Comparison of ENCODE assay signal across 8 cellular contexts in genomic region chr10:7409045-7409731, GRCh38. TPM values are rescaled to one million over a fixed set of nuclear protein-coding genes. Genes with fewer than 3 reads are reported as not detected.
DNase-seq lines count a peak whose midpoint lies in the region; ATAC-seq, FAIRE-seq and TF ChIP-seq lines count a peak whose summit lies in the region.

No MANE protein-coding gene starts in this region.

- H3K4me3 ChIP-seq in A673 (ENCODE audit: low read depth, low read length, poor library complexity, severe bottlenecking), result peak overlapping the region; percentile 64
- H3K4me3 ChIP-seq in endothelial cell of umbilical vein (replicated peaks in 1 of 3; ENCODE audit: insufficient read depth in 1 of 3, low read depth in 1 of 3, low read length in 3 of 3), result peak overlapping the region in 1 of 3 experiments; percentile 58
- H3K4me3 ChIP-seq in transverse colon, result peak overlapping the region; percentile 21 to 66 (median 56)

- DNase-seq in A673 (ENCODE audit: low spot score), result peak; percentile 37
- DNase-seq in activated CD4-positive, alpha-beta T cell treated with anti-CD3 and anti-CD28 coated beads, Interleukin-2, amount 50 U/mL, for 24 hours (ENCODE audit: low read depth in 1 of 2, low spot score in 1 of 2), result peak; percentile 38 to 52
- DNase-seq in endothelial cell of umbilical vein (ENCODE audit: low read depth, low spot score), result no peak
- peak; percentile 45 for DNase-seq in nephron progenitor cell
- peak; percentile 33 for DNase-seq in transverse colon
- DNase-seq in NCI-H2081 treated with DMSO at 0.1 percent for 48 hours (lab: John Stamatoyannopoulos, UW), result no peak

- TF ChIP-seq EP300 in transverse colon (IDR thresholded peaks at IDR 0.05; ENCODE audit: low read depth), result no peak

- peaks cover 41% of the 10 kb centered on the region for H3K4me1 Mint-ChIP-seq in nephron progenitor cell

- POLR2A ChIA-PET in A673 (lab: Charles Lee; ENCODE audit: low non-redundant PET), result no interaction called here
- POLR2A ChIA-PET in endothelial cell of umbilical vein (lab: Charles Lee), result no interaction called here

- peak overlapping the region; percentile 94 for H3K4me3 Mint-ChIP-seq in nephron progenitor cell

- no peak for FAIRE-seq in endothelial cell of umbilical vein (lab: Jason Lieb, UNC)

- 6 to 36% methylated on average over 4 to 33 of the region's 38 CpGs for WGBS in transverse colon (ENCODE audit: low coverage in 1 of 2), 2 donors

- H3K9me3 ChIP-seq in A673 (ENCODE audit: low read depth, low read length, poor library complexity, severe bottlenecking) (no peaks in the 10 kb centered on the region), endothelial cell of umbilical vein (replicated peaks; ENCODE audit: control insufficient read depth, insufficient read depth, low read length) (no peaks in the 10 kb centered on the region), transverse colon (no peaks in the 10 kb centered on the region)

- no peak overlapping the region for H2AFZ ChIP-seq in endothelial cell of umbilical vein (ENCODE audit: low read depth, low read length)

- peak overlapping the region; percentile 87 for H3K4me2 ChIP-seq in endothelial cell of umbilical vein (ENCODE audit: insufficient read depth, low read length)

- CTCF ChIA-PET in A673 (lab: Charles Lee) (interaction anchor here (0.5 to 1.0 kb wide), 2 partner anchors 326 to 571 kb away, joined by 3 to 5 read pairs; no protein-coding TSS in a partner anchor), endothelial cell of umbilical vein (lab: Charles Lee) (interaction anchor here (0.6 to 2.0 kb wide), 4 partner anchors 15 to 829 kb away, joined by 3 to 10 read pairs (median 5); no protein-coding TSS in a partner anchor)

- peaks cover 86% of the 10 kb centered on the region for H3K27me3 ChIP-seq in A673 (replicated peaks; ENCODE audit: insufficient read depth, low read depth, low read length, poor library complexity)
- peaks cover 52 to 66% of the 10 kb centered on the region in 2 experiments for H3K27me3 ChIP-seq in endothelial cell of umbilical vein (ENCODE audit: control insufficient read depth in 2 of 2, insufficient read depth in 2 of 2, low read length in 2 of 2)
- peaks cover 69% of the 10 kb centered on the region for H3K27me3 ChIP-seq in transverse colon

- dilution Hi-C loops in endothelial cell of umbilical vein (cut with MboI; ENCODE audit: extremely low pct_ligation_motif_present, low sequenced_read_pairs), result no loop called here

- H3K27me3 Mint-ChIP-seq in nephron progenitor cell (ENCODE audit: low read depth, poor library complexity), result peaks cover 89% of the 10 kb centered on the region

- H3K9me3 Mint-ChIP-seq in nephron progenitor cell, result no peaks in the 10 kb centered on the region

- TF ChIP-seq POLR2A in GM18951 (IDR thresholded peaks at IDR 0.05; ENCODE audit: extremely low read depth, insufficient read depth, insufficient read length) (peak; percentile 33), endothelial cell of umbilical vein (IDR thresholded peaks at IDR 0.05; ENCODE audit: low read depth, low read length) (no peak), transverse colon (IDR thresholded peaks at IDR 0.05) (no peak)

- no peaks in the 10 kb centered on the region for H3K9me1 ChIP-seq in endothelial cell of umbilical vein (replicated peaks; ENCODE audit: control insufficient read depth, extremely low read depth, insufficient read depth, low read length)

- intact Hi-C loops in A673 (cut with micrococcal nuclease; ENCODE audit: unreplicated experiment), result loop anchor here (2.0 kb wide), 1 partner anchor 148 kb away; no protein-coding TSS in a partner anchor
- intact Hi-C loops in endothelial cell of umbilical vein (cut with micrococcal nuclease), result loop anchor here (5.0 kb wide), 1 partner anchor 827 kb away; the partner anchor contains the start of gene PRKCQ
- intact Hi-C loops in transverse colon (cut with DNase I; ENCODE audit: low total_unique reads), result no loop called here

- peaks cover 22% of the 10 kb centered on the region for H3K4me1 ChIP-seq in A673 (ENCODE audit: insufficient read depth, low read length, poor library complexity, severe bottlenecking)
- H3K4me1 ChIP-seq in endothelial cell of umbilical vein (ENCODE audit: control insufficient read depth, extremely low read depth, insufficient read depth, low read length), result peaks cover 26% of the 10 kb centered on the region
- peaks cover 5 to 38% (median 28%) of the 10 kb centered on the region in 4 donors for H3K4me1 ChIP-seq in transverse colon

- H4K20me1 ChIP-seq in endothelial cell of umbilical vein (replicated peaks; ENCODE audit: control insufficient read depth, extremely low read depth, insufficient read depth, low read length), result no peaks in the 10 kb centered on the region

- no peak overlapping the region for H3K9ac ChIP-seq in endothelial cell of umbilical vein (replicated peaks; ENCODE audit: extremely low read depth, insufficient read depth, low read length)

- H3K27ac ChIP-seq in A673 (ENCODE audit: low read depth, low read length, poor library complexity, severe bottlenecking) (no peak overlapping the region), endothelial cell of umbilical vein (ENCODE audit: insufficient read depth, low read depth, low read length) (no peak overlapping the region), transverse colon (peak overlapping the region; percentile 73 to 79 (median 74))

- H3K79me2 ChIP-seq in endothelial cell of umbilical vein (ENCODE audit: control insufficient read depth, insufficient read depth, low read length), result no peaks in the 10 kb centered on the region

- no TSS peak for BruUV-seq in A673 (replicated peaks; lab: Mats Ljungman, UMichigan)
- BruUV-seq in endothelial cell of umbilical vein (replicated peaks; lab: Mats Ljungman, UMichigan), result no TSS peak

- H3K27ac Mint-ChIP-seq in nephron progenitor cell, result no peak overlapping the region

- TF ChIP-seq CTCF in A673 (conservative IDR thresholded peaks at IDR 0.05; ENCODE audit: low read depth, low read length), result no peak
- TF ChIP-seq CTCF in endothelial cell of umbilical vein (IDR thresholded peaks at IDR 0.05; ENCODE audit: extremely low read depth in 1 of 2, insufficient read depth in 1 of 2, low read depth in 1 of 2, low read length in 2 of 2), result no peak
- TF ChIP-seq CTCF in nephron progenitor cell (IDR thresholded peaks at IDR 0.05), result no peak
- TF ChIP-seq CTCF in transverse colon (IDR thresholded peaks at IDR 0.05), result no peak

- peaks cover 8% of the 10 kb centered on the region for H3K36me3 Mint-ChIP-seq in nephron progenitor cell (ENCODE audit: low read depth)

- peak; percentile 32 for ATAC-seq in HG03520 (IDR thresholded peaks at IDR 0.05; ENCODE audit: unreplicated experiment)

- H3K36me3 ChIP-seq in A673 (ENCODE audit: insufficient read depth, low read length, poor library complexity, severe bottlenecking), result no peaks in the 10 kb centered on the region
- no peaks in the 10 kb centered on the region for H3K36me3 ChIP-seq in endothelial cell of umbilical vein (ENCODE audit: control insufficient read depth in 2 of 2, extremely low read depth in 1 of 2, insufficient read depth in 2 of 2, low read length in 2 of 2)
- no peaks in the 10 kb centered on the region for H3K36me3 ChIP-seq in transverse colon

- in situ Hi-C loops in GM18951 (cut with MboI; ENCODE audit: low sequenced_read_pairs, unreplicated experiment) (loop anchor here (25.0 kb wide), 1 partner anchor 278 kb away; no protein-coding TSS in a partner anchor), transverse colon (cut with MboI; ENCODE audit: low pct_ligation_motif_present in 1 of 4, low pct_unique_long_range_greater_than_20kb in 1 of 4, low sequenced_read_pairs in 3 of 4) (loop anchor here (10.0 to 25.0 kb wide), 4 partner anchors 144 to 747 kb away; no protein-coding TSS in a partner anchor)

TF ChIP-seq in endothelial cell of umbilical vein, 7 proteins besides CTCF, POLR2A, EP300 and RAD21:
- peak; percentile 4 for TF ChIP-seq MAX (IDR thresholded peaks at IDR 0.05; ENCODE audit: insufficient read depth, insufficient read length)
- TF ChIP-seq GATA2 (IDR thresholded peaks at IDR 0.05; ENCODE audit: insufficient read depth, insufficient read length, low read depth, low read length), result no peak
TF ChIP-seq in endothelial cell of umbilical vein: peak in this region for 1.

RNA-seq across cellular contexts. Expression of gene SFMBT2, which starts 1.6 kb away (rescaled TPM):
- total RNA-seq in A673 (2021) (8.2 and 11.8 TPM in 2 replicates), endothelial cell of umbilical vein (0.44 and 0.64 TPM in 2 replicates), transverse colon (1 to 10 TPM in 3 of 4 donors, under 1 TPM in 1; 0.60 to 8.6 (median 2.5) TPM)
- 0.08 and 0.14 TPM in 2 replicates for polyA plus RNA-seq in endothelial cell of umbilical vein
- polyA plus RNA-seq in endothelial cell of umbilical vein (2011; cell fraction: cytosol; rRNA removed), result 0.08 TPM in 2 replicates
- polyA plus RNA-seq in endothelial cell of umbilical vein (2011; cell fraction: nucleus; rRNA removed), result 0.47 and 0.56 TPM in 2 replicates
- polyA plus RNA-seq in endothelial cell of umbilical vein (2012), result 0.16 and 0.20 TPM in 2 replicates
- polyA minus RNA-seq in endothelial cell of umbilical vein, result 0.74 and 1.6 TPM in 2 replicates
- polyA minus RNA-seq in endothelial cell of umbilical vein (2011; cell fraction: cytosol; rRNA and poly(A)+ RNA removed), result 12.3 TPM
- 1.3 and 1.6 TPM in 2 replicates for polyA minus RNA-seq in endothelial cell of umbilical vein (2011; cell fraction: nucleus; rRNA and poly(A)+ RNA removed)

Comparison
In these comparisons a context has a peak if more than half of its experiments do, and no peak if none do; other contexts are left out.
1. DNase-seq: peak in A673 (single experiment), activated CD4-positive, alpha-beta T cell treated with anti-CD3 and anti-CD28 coated beads, Interleukin-2, amount 50 U/mL, for 24 hours (2 of 2), nephron progenitor cell (single experiment) and transverse colon (single experiment); none in endothelial cell of umbilical vein (single experiment) and NCI-H2081 treated with DMSO at 0.1 percent for 48 hours (single experiment).
2. H3K27ac ChIP-seq: peak in transverse colon (4 of 4); none in A673 (single experiment) and endothelial cell of umbilical vein (single experiment).